Comparison of ENCODE assay signal across 1 cellular context in genomic region chr12:6866920-6867406, GRCh38.
A peak's percentile ranks its signal among the peaks of the same experiment; 100 is the strongest.
TF ChIP-seq lines count a peak whose summit lies in the region.

No MANE protein-coding gene starts in this region.

TF ChIP-seq in GM12878, 131 proteins besides CTCF, POLR2A, EP300 and RAD21:
- no peak for TF ChIP-seq ZNF24 (IDR thresholded peaks at IDR 0.05)
- TF ChIP-seq, protein P1, sequence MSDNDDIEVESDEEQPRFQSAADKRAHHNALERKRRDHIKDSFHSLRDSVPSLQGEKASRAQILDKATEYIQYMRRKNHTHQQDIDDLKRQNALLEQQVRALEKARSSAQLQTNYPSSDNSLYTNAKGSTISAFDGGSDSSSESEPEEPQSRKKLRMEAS (IDR thresholded peaks at IDR 0.05; ENCODE audit: low read depth, low read length) = 0 out of 2 replicates have a peak, but pooled peaks have one; percentile 2
- 0 out of 2 replicates have a peak, but pooled peaks have one; percentile 3 for TF ChIP-seq CHD2 (IDR thresholded peaks at IDR 0.05; ENCODE audit: borderline replicate concordance, low read depth, low read length)
- TF ChIP-seq IKZF2 (IDR thresholded peaks at IDR 0.05) = peak in 1 of 2 experiments; percentile 23; a peak in 2 of 4 replicates
- 0 out of 2 replicates have a peak, but pooled peaks have one; percentile 34 for TF ChIP-seq SMARCA5 (IDR thresholded peaks at IDR 0.05)
- TF ChIP-seq HDGF (IDR thresholded peaks at IDR 0.05) = peak; percentile 34; the same call in 1 of the 2 replicates
- peak; percentile 13 for TF ChIP-seq MEF2B (IDR thresholded peaks at IDR 0.05; ENCODE audit: partially characterized antibody, poor library complexity, severe bottlenecking)
- TF ChIP-seq GATAD2B (conservative IDR thresholded peaks at IDR 0.05; ENCODE audit: low read depth) = peak; percentile 23
- no peak for TF ChIP-seq MTA2 (IDR thresholded peaks at IDR 0.05; ENCODE audit: low read depth)
